8 cellular contexts compared by ENCODE assay signal in genomic region chr13:112968910-112969691, GRCh38. TPM values are rescaled to one million over a fixed set of nuclear protein-coding genes. Genes with fewer than 3 reads are reported as not detected.
DNase-seq lines count a peak whose midpoint lies in the region; ATAC-seq and TF ChIP-seq lines count a peak whose summit lies in the region.

TSS of gene MCF2L (plus strand) at chr13:112969214. CDS start at chr13:112969380, 166 bp downstream.

- peak in 2 of 3 experiments; percentile 29 to 39 for TF ChIP-seq CTCF in nephron (IDR thresholded peaks at IDR 0.05; ENCODE audit: unreplicated experiment in 3 of 3)

- DNase-seq in DMS 273 (lab: John Stamatoyannopoulos, UW; ENCODE audit: unreplicated experiment) = peak; percentile 48
- DNase-seq in DMS 273 treated with DMSO at 0.1 percent for 48 hours (lab: John Stamatoyannopoulos, UW) = no peak
- DNase-seq in NCI-H748 treated with DMSO at 0.1 percent for 48 hours (lab: John Stamatoyannopoulos, UW) = peak; percentile 73
- DNase-seq in activated T-cell treated with anti-CD3 and anti-CD28 coated beads, Interleukin-2, amount 50 U/mL, for 72 hours = peak; percentile 70 to 71
- peak; percentile 8 for DNase-seq in fibroblast of the conjunctiva (ENCODE audit: low read depth)
- peak; percentile 71 for DNase-seq in stimulated activated naive CD8-positive, alpha-beta T cell treated with anti-CD3 and anti-CD28 coated beads, Interleukin-15, Interleukin-2, amounts not matched to agents 100 U/mL and 50 U/mL, for 24 hours

- ATAC-seq in activated T-cell treated with anti-CD3 and anti-CD28 coated beads, Interleukin-2, amount 50 U/mL, for 72 hours (replicated peaks in 1 of 2) = peak; percentile 84 to 87
- ATAC-seq in stimulated activated naive CD8-positive, alpha-beta T cell treated with anti-CD3 and anti-CD28 coated beads, Interleukin-15, Interleukin-2, amounts not matched to agents 100 U/mL and 50 U/mL, for 24 hours = peak; percentile 76
- no peak for ATAC-seq in GM18520 (IDR thresholded peaks at IDR 0.05; ENCODE audit: unreplicated experiment)

- H3K27me3 Mint-ChIP-seq in activated T-cell treated with anti-CD3 and anti-CD28 coated beads, Interleukin-2, amount 50 U/mL, for 72 hours (ENCODE audit: low read depth) = no peaks in the 10 kb centered on the region
- H3K27me3 Mint-ChIP-seq in nephron (ENCODE audit: low read depth) = peaks cover 39% of the 10 kb centered on the region

- peaks cover 2 to 3% of the 10 kb centered on the region in 2 donors for H3K9me3 Mint-ChIP-seq in activated T-cell treated with anti-CD3 and anti-CD28 coated beads, Interleukin-2, amount 50 U/mL, for 72 hours
- peaks cover 2% of the 10 kb centered on the region for H3K9me3 Mint-ChIP-seq in nephron

- H3K4me3 Mint-ChIP-seq in activated T-cell treated with anti-CD3 and anti-CD28 coated beads, Interleukin-2, amount 50 U/mL, for 72 hours = peak within 1 kb of the TSS; percentile 86 to 98
- peak within 1 kb of the TSS; percentile 84 to 94 (median 89) for H3K4me3 Mint-ChIP-seq in nephron

- H3K27ac Mint-ChIP-seq in activated T-cell treated with anti-CD3 and anti-CD28 coated beads, Interleukin-2, amount 50 U/mL, for 72 hours = peak within 1 kb of the TSS; percentile 82
- H3K27ac Mint-ChIP-seq in nephron = peak within 1 kb of the TSS; percentile 5 to 27 (median 20)

- peaks cover 1 to 3% of the 10 kb centered on the region in 2 donors for H3K36me3 Mint-ChIP-seq in activated T-cell treated with anti-CD3 and anti-CD28 coated beads, Interleukin-2, amount 50 U/mL, for 72 hours (ENCODE audit: insufficient read depth in 2 of 2)
- H3K36me3 Mint-ChIP-seq in nephron (ENCODE audit: low read depth) = peaks cover 4% of the 10 kb centered on the region

- H3K4me1 Mint-ChIP-seq in activated T-cell treated with anti-CD3 and anti-CD28 coated beads, Interleukin-2, amount 50 U/mL, for 72 hours (ENCODE audit: low read depth) = peaks cover 38% of the 10 kb centered on the region
- H3K4me1 Mint-ChIP-seq in nephron = peaks cover 16% of the 10 kb centered on the region

RNA-seq across cellular contexts. Expression of gene MCF2L, which starts in this region (rescaled TPM):
- 10 to 100 TPM in 1 of 2 donors, 1 to 10 TPM in 1; 9.6 to 11.8 TPM for total RNA-seq in activated T-cell treated with anti-CD3 and anti-CD28 coated beads, Interleukin-2, amount 50 U/mL, for 72 hours
